Comparison of ENCODE assay signal across 8 cellular contexts in the genomic region with DNA sequence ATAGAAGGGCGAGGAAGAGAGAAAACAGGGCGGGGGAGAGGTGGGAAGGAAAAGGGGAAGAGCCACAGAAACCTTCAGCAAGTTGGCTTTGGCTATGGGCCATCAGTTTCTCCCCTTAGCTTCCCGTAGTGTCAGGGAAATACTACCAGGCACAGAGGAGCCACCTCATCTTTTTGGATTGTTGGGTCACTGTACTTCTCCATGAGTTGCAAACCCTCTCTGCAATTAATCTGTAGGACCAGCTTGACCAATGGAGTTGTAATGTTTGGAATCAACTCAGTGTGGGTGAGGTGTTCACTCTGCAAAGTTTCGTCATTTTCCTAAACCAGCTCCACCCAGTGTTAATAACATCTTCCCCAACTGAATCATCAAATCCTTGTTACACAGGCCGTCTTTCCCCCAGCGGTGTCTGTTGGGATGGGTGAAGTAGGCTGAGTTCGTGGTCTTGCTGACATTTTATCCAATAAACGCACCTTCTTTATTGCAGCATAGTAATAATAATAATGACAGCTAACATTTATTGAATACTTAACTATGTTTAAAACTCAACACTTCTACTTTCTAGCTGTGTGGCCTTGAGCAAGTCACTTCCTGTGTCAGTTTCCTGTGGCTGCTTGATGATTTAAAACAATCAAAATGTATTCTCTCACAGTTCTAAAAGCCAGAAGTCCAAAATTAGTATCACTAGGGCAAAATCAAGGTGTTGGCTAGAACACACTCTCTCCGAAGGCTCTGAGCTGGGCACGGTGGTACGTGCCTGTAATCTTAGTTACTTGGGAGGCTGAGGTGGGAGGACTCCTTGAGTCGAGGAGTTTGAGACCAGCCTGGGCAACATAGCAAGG. TPM values are rescaled to one million over a fixed set of nuclear protein-coding genes. Genes with fewer than 3 reads are reported as not detected.
DNase-seq lines count a peak whose midpoint lies in the region; ATAC-seq and TF ChIP-seq lines count a peak whose summit lies in the region.

No MANE protein-coding gene starts in this region.

- H3K27ac Mint-ChIP-seq in endothelial cell (ENCODE audit: unreplicated experiment) (peak overlapping the region; percentile 48), nephron progenitor cell (no peak overlapping the region)

- H3K36me3 Mint-ChIP-seq in endothelial cell (ENCODE audit: low read depth, unreplicated experiment) (no peaks in the 10 kb centered on the region), nephron progenitor cell (ENCODE audit: low read depth) (no peaks in the 10 kb centered on the region)

- intact Hi-C loops in sciatic nerve (cut with DNase I), result no loop called here

- H3K27ac ChIP-seq in RWPE1, result peak overlapping the region; percentile 97

- POLR2A ChIA-PET in RWPE1 (lab: Yijun Ruan, JAX; ENCODE audit: low non-redundant PET), result no interaction called here

- no peak for TF ChIP-seq CTCF in RWPE1 (conservative IDR thresholded peaks at IDR 0.05; ENCODE audit: low read depth)
- TF ChIP-seq CTCF in endothelial cell (IDR thresholded peaks at IDR 0.05; ENCODE audit: unreplicated experiment), result no peak
- TF ChIP-seq CTCF in nephron progenitor cell (IDR thresholded peaks at IDR 0.05), result no peak

- ATAC-seq in sciatic nerve (peak; percentile 44), GM19023 (IDR thresholded peaks at IDR 0.05; ENCODE audit: unreplicated experiment) (no peak), HG03039 (IDR thresholded peaks at IDR 0.05; ENCODE audit: unreplicated experiment) (no peak)

- H3K4me3 Mint-ChIP-seq in endothelial cell (ENCODE audit: unreplicated experiment) (no peak overlapping the region), nephron progenitor cell (no peak overlapping the region)

- H3K9me3 Mint-ChIP-seq in endothelial cell (ENCODE audit: unreplicated experiment), result no peaks in the 10 kb centered on the region
- no peaks in the 10 kb centered on the region for H3K9me3 Mint-ChIP-seq in nephron progenitor cell

- H3K27me3 Mint-ChIP-seq in endothelial cell (ENCODE audit: unreplicated experiment), result peaks cover 9% of the 10 kb centered on the region
- H3K27me3 Mint-ChIP-seq in nephron progenitor cell (ENCODE audit: low read depth, poor library complexity), result peaks cover 7% of the 10 kb centered on the region

- DNase-seq in H4 (ENCODE audit: low spot score) (peak; percentile 38), RWPE1 (ENCODE audit: low spot score) (peak; percentile 89), endothelial cell (ENCODE audit: low spot score) (no peak), sciatic nerve (ENCODE audit: low spot score) (no peak), nephron progenitor cell (no peak), NCI-H2029 (lab: John Stamatoyannopoulos, UW) (no peak)

- CTCF ChIA-PET in RWPE1 (lab: Yijun Ruan, JAX), result interaction anchor here (0.6 to 1.0 kb wide), 3 partner anchors 35 to 189 kb away, joined by 3 to 4 read pairs (median 3); no protein-coding TSS in a partner anchor

- H3K4me1 Mint-ChIP-seq in endothelial cell (ENCODE audit: unreplicated experiment) (peaks cover 33% of the 10 kb centered on the region), nephron progenitor cell (peaks cover 8% of the 10 kb centered on the region)

RNA-seq across cellular contexts. Expression of a gene that starts 8.1 kb away (rescaled TPM):
- 23.6 and 30.4 TPM in 2 replicates for total RNA-seq in H4 (2014; rRNA removed; shearing (Covaris generic))
- 51.2 TPM for total RNA-seq in endothelial cell (ENCODE audit: unreplicated experiment)
- total RNA-seq in sciatic nerve, result 51.0 TPM

RNA-seq across cellular contexts. Expression of a gene that starts 11.7 kb away (rescaled TPM):
- 10.9 and 11.8 TPM in 2 replicates for total RNA-seq in H4 (2014; rRNA removed; shearing (Covaris generic))
- total RNA-seq in endothelial cell (ENCODE audit: unreplicated experiment), result 20.8 TPM
- 26.7 TPM for total RNA-seq in sciatic nerve

RNA-seq across cellular contexts. Expression of a gene that starts 55.2 kb away (rescaled TPM):
- total RNA-seq in H4 (2014; rRNA removed; shearing (Covaris generic)), result 0.02 TPM in 1 of 2 replicates, not detected in the other
- total RNA-seq in endothelial cell (ENCODE audit: unreplicated experiment) (7.0 TPM), sciatic nerve (1.3 TPM)

Comparison
In these comparisons a context has a peak if more than half of its experiments do, and no peak if none do; other contexts are left out.
1. DNase-seq: peak in H4 (single experiment) and RWPE1 (single experiment); none in endothelial cell (single experiment), sciatic nerve (single experiment), nephron progenitor cell (single experiment) and NCI-H2029 (single experiment).